Comparison of ENCODE assay signal across 8 cellular contexts in genomic region chr11:67289651-67290479, GRCh38. TPM values are rescaled to one million over a fixed set of nuclear protein-coding genes. Genes with fewer than 3 reads are reported as not detected.
DNase-seq lines count a peak whose midpoint lies in the region; ATAC-seq and TF ChIP-seq lines count a peak whose summit lies in the region.

No MANE protein-coding gene starts in this region.

- H3K9me3 ChIP-seq in T-helper 17 cell (ENCODE audit: control insufficient read depth, low read length, poor library complexity, severe bottlenecking) (no peaks in the 10 kb centered on the region), trophoblast cell (ENCODE audit: insufficient read depth, low read depth, low read length) (peaks cover 3% of the 10 kb centered on the region)

- peaks cover 4% of the 10 kb centered on the region for H3K4me1 ChIP-seq in foreskin keratinocyte
- peaks cover 13 to 17% of the 10 kb centered on the region in 2 experiments for H3K4me1 ChIP-seq in trophoblast cell (ENCODE audit: control insufficient read depth in 1 of 2, insufficient read depth in 2 of 2, low read length in 2 of 2)

- no peaks in the 10 kb centered on the region for H3K27me3 Mint-ChIP-seq in T-helper 17 cell

- peak overlapping the region; percentile 92 for H3K18ac ChIP-seq in trophoblast cell (ENCODE audit: low read length)

- peak overlapping the region; percentile 61 for H3K9ac ChIP-seq in trophoblast cell (ENCODE audit: low read length)

- peak overlapping the region; percentile 24 for H2AK5ac ChIP-seq in trophoblast cell (ENCODE audit: low read length)

- peak overlapping the region; percentile 95 for H3K4me3 Mint-ChIP-seq in T-helper 17 cell

- peak overlapping the region; percentile 70 for H3K4me2 ChIP-seq in trophoblast cell (ENCODE audit: low read length)

- H4K91ac ChIP-seq in trophoblast cell (ENCODE audit: low read depth, low read length), result peak overlapping the region; percentile 17

- H3K36me3 ChIP-seq in trophoblast cell (ENCODE audit: control insufficient read depth in 1 of 2, insufficient read depth in 2 of 2, low read length in 2 of 2), result peaks cover 42 to 44% of the 10 kb centered on the region in 2 experiments

- ATAC-seq in T-helper 17 cell (no peak), foreskin keratinocyte (peak; percentile 1), HG03571 (IDR thresholded peaks at IDR 0.05; ENCODE audit: unreplicated experiment) (no peak), GM21528 (IDR thresholded peaks at IDR 0.05; ENCODE audit: low FRiP score, unreplicated experiment) (no peak), GM21825 (IDR thresholded peaks at IDR 0.05; ENCODE audit: unreplicated experiment) (no peak)

- no peak overlapping the region for H3K23ac ChIP-seq in trophoblast cell (ENCODE audit: low read length)

- H3K4me1 Mint-ChIP-seq in T-helper 17 cell, result peaks cover 55% of the 10 kb centered on the region

- H3K4ac ChIP-seq in trophoblast cell (ENCODE audit: low read depth, low read length), result peak overlapping the region; percentile 66

- H3K27ac ChIP-seq in foreskin keratinocyte (peak overlapping the region; percentile 63), trophoblast cell (ENCODE audit: low read depth, low read length) (peak overlapping the region; percentile 91)

- H2BK120ac ChIP-seq in trophoblast cell (ENCODE audit: insufficient read depth, low read length, poor library complexity), result no peak overlapping the region

- no CpG with 5 or more reads among the region's 36 CpGs for WGBS in trophoblast cell (ENCODE audit: extremely low coverage, insufficient coverage, insufficient read length)

- no peaks in the 10 kb centered on the region for H3K27me3 ChIP-seq in foreskin keratinocyte
- no peaks in the 10 kb centered on the region for H3K27me3 ChIP-seq in trophoblast cell (ENCODE audit: insufficient read depth, low read length)

- H2BK5ac ChIP-seq in trophoblast cell (ENCODE audit: low read depth, low read length, poor library complexity), result peak overlapping the region; percentile 12

- no peak for TF ChIP-seq CTCF in foreskin keratinocyte (conservative IDR thresholded peaks at IDR 0.05)

- H2AFZ ChIP-seq in trophoblast cell (ENCODE audit: insufficient read depth, low read length, poor library complexity), result peak overlapping the region; percentile 12

- H3K4me3 ChIP-seq in trophoblast cell (ENCODE audit: low read depth, low read length), result peak overlapping the region; percentile 73

- H3K36me3 Mint-ChIP-seq in T-helper 17 cell (ENCODE audit: low read depth), result peaks cover under 1% of the 10 kb centered on the region

- peaks cover 13% of the 10 kb centered on the region for H3K79me1 ChIP-seq in trophoblast cell (ENCODE audit: low read length)

- peak overlapping the region; percentile 68 for H3K14ac ChIP-seq in trophoblast cell (ENCODE audit: low read length)

- peak; percentile 83 for DNase-seq in DMS53 (lab: John Stamatoyannopoulos, UW)
- DNase-seq in DMS53 treated with DMSO at 0.1 percent for 48 hours (lab: John Stamatoyannopoulos, UW; ENCODE audit: unreplicated experiment), result no peak
- DNase-seq in T-helper 17 cell, result no peak
- no peak for DNase-seq in foreskin keratinocyte
- DNase-seq in trophoblast cell, result peak in 1 of 2 donors; percentile 37

- H4K12ac ChIP-seq in trophoblast cell (ENCODE audit: low read depth, low read length), result peak overlapping the region; percentile 12

- peaks cover 10% of the 10 kb centered on the region for H3K79me2 ChIP-seq in trophoblast cell (ENCODE audit: control insufficient read depth, insufficient read depth, low read length, poor library complexity)

- H2BK12ac ChIP-seq in trophoblast cell (ENCODE audit: low read length), result no peak overlapping the region

- H3K27ac Mint-ChIP-seq in T-helper 17 cell, result peak overlapping the region; percentile 83

- peak overlapping the region; percentile 44 for H4K8ac ChIP-seq in trophoblast cell (ENCODE audit: low read depth, low read length)

RNA-seq across cellular contexts. Expression of gene ANKRD13D, which starts 0.8 kb away (rescaled TPM):
- 100 to 1,000 TPM; 174 to 220 TPM for total RNA-seq in T-helper 17 cell
- total RNA-seq in foreskin keratinocyte, result 28.8 and 29.2 TPM in 2 replicates
- 25.3 and 26.1 TPM in 2 replicates for polyA plus RNA-seq in foreskin keratinocyte
- polyA plus RNA-seq in trophoblast cell (2013), result 20.5 and 20.9 TPM in 2 replicates

RNA-seq across cellular contexts. Expression of gene SSH3, which starts 13.5 kb away (rescaled TPM):
- total RNA-seq in T-helper 17 cell (10 to 100 TPM; 12.8 to 17.8 TPM), foreskin keratinocyte (27.7 and 31.0 TPM in 2 replicates)
- polyA plus RNA-seq in foreskin keratinocyte, result 27.8 and 30.2 TPM in 2 replicates
- 85.6 and 93.4 TPM in 2 replicates for polyA plus RNA-seq in trophoblast cell (2013)

RNA-seq across cellular contexts. Expression of gene GRK2, which starts 23.6 kb away (rescaled TPM):
- total RNA-seq in T-helper 17 cell (100 to 1,000 TPM; 264 to 276 TPM), foreskin keratinocyte (34.3 and 36.5 TPM in 2 replicates)
- 29.2 and 31.4 TPM in 2 replicates for polyA plus RNA-seq in foreskin keratinocyte
- 22.3 and 22.9 TPM in 2 replicates for polyA plus RNA-seq in trophoblast cell (2013)
